In genomic region chr14:51219473-51220448, GRCh38 we compare ENCODE assay signal across 8 cellular contexts. TPM values are rescaled to one million over a fixed set of nuclear protein-coding genes. Genes with fewer than 3 reads are reported as not detected.
DNase-seq lines count a peak whose midpoint lies in the region; ATAC-seq and TF ChIP-seq lines count a peak whose summit lies in the region.

No MANE protein-coding gene starts in this region.

- no peak for ATAC-seq in stimulated activated effector memory CD8-positive, alpha-beta T cell treated with anti-CD3 and anti-CD28 coated beads, Interleukin-12 subunit alpha, Interleukin-12 subunit beta, amount 100 ng/mL, for 72 hours
- ATAC-seq in HG02885 (IDR thresholded peaks at IDR 0.05; ENCODE audit: poor library complexity, unreplicated experiment) = no peak
- ATAC-seq in HG02840 (IDR thresholded peaks at IDR 0.05; ENCODE audit: low FRiP score, unreplicated experiment) = no peak

- peak overlapping the region; percentile 51 for H3K27ac ChIP-seq in WERI-Rb-1

- peak overlapping the region; percentile 46 for H3K4me3 ChIP-seq in WERI-Rb-1 (ENCODE audit: low read depth, low read length)

- H3K36me3 Mint-ChIP-seq in Calu3 (ENCODE audit: insufficient read depth, unreplicated experiment) = no peaks in the 10 kb centered on the region
- H3K36me3 Mint-ChIP-seq in stimulated activated effector memory CD8-positive, alpha-beta T cell treated with anti-CD3 and anti-CD28 coated beads, Interleukin-12 subunit alpha, Interleukin-12 subunit beta, amount 100 ng/mL, for 72 hours = no peaks in the 10 kb centered on the region

- no peaks in the 10 kb centered on the region for H3K36me3 ChIP-seq in WERI-Rb-1

- DNase-seq in Calu3 (peak; percentile 9), LHCN-M2 (ENCODE audit: low read depth) (peak; percentile 47), WERI-Rb-1 (peak; percentile 33), kidney glomerular epithelial cell (lab: John Stamatoyannopoulos, UW) (peak; percentile 18), SK-N-DZ (ENCODE audit: low spot score) (no peak)
- DNase-seq in stimulated activated effector memory CD8-positive, alpha-beta T cell treated with anti-CD3 and anti-CD28 coated beads, Interleukin-12 subunit alpha, Interleukin-12 subunit beta, amount 100 ng/mL, for 72 hours (ENCODE audit: low spot score in 2 of 2) = no peak

- BruUV-seq in Calu3 (replicated peaks; lab: Mats Ljungman, UMichigan) = no TSS peak

- intact Hi-C loops in Calu3 (cut with micrococcal nuclease; ENCODE audit: unreplicated experiment) = loop anchor here (1.0 kb wide), 2 partner anchors 62 to 264 kb away; no protein-coding TSS in a partner anchor

- H3K27me3 ChIP-seq in WERI-Rb-1 (ENCODE audit: insufficient read depth, low read depth, severe bottlenecking) = no peaks in the 10 kb centered on the region

- H3K9me3 Mint-ChIP-seq in Calu3 (ENCODE audit: low read depth, unreplicated experiment) = peaks cover 3% of the 10 kb centered on the region
- no peaks in the 10 kb centered on the region for H3K9me3 Mint-ChIP-seq in stimulated activated effector memory CD8-positive, alpha-beta T cell treated with anti-CD3 and anti-CD28 coated beads, Interleukin-12 subunit alpha, Interleukin-12 subunit beta, amount 100 ng/mL, for 72 hours

- TF ChIP-seq CTCF in Calu3 (IDR thresholded peaks at IDR 0.05; ENCODE audit: unreplicated experiment) = no peak
- peak; percentile 17; the same call in 1 of the 2 replicates for TF ChIP-seq CTCF in WERI-Rb-1 (IDR thresholded peaks at IDR 0.05; ENCODE audit: low read depth, low read length)

- peaks cover 3% of the 10 kb centered on the region for H3K9me3 ChIP-seq in WERI-Rb-1 (ENCODE audit: severe bottlenecking)

- no peaks in the 10 kb centered on the region for H3K4me1 Mint-ChIP-seq in Calu3 (ENCODE audit: low read depth, unreplicated experiment)
- no peaks in the 10 kb centered on the region for H3K4me1 Mint-ChIP-seq in stimulated activated effector memory CD8-positive, alpha-beta T cell treated with anti-CD3 and anti-CD28 coated beads, Interleukin-12 subunit alpha, Interleukin-12 subunit beta, amount 100 ng/mL, for 72 hours

- no peak overlapping the region for H3K27ac Mint-ChIP-seq in Calu3 (ENCODE audit: unreplicated experiment)
- no peak overlapping the region for H3K27ac Mint-ChIP-seq in stimulated activated effector memory CD8-positive, alpha-beta T cell treated with anti-CD3 and anti-CD28 coated beads, Interleukin-12 subunit alpha, Interleukin-12 subunit beta, amount 100 ng/mL, for 72 hours

- CTCF ChIA-PET in Calu3 (lab: Charles Lee) = interaction anchor here (0.7 to 1.0 kb wide), 5 partner anchors 115 to 1410 kb away, joined by 3 to 6 read pairs (median 3); partner anchors contain the start of gene TRIM9

- H3K27me3 Mint-ChIP-seq in Calu3 (ENCODE audit: unreplicated experiment) = no peaks in the 10 kb centered on the region

- H3K4me3 Mint-ChIP-seq in Calu3 (ENCODE audit: low read depth, unreplicated experiment) = no peak overlapping the region
- no peak overlapping the region for H3K4me3 Mint-ChIP-seq in stimulated activated effector memory CD8-positive, alpha-beta T cell treated with anti-CD3 and anti-CD28 coated beads, Interleukin-12 subunit alpha, Interleukin-12 subunit beta, amount 100 ng/mL, for 72 hours

RNA-seq across cellular contexts. Expression of gene TMX1, which starts 20.3 kb away (rescaled TPM):
- total RNA-seq in Calu3 (2022) (53.8 and 56.3 TPM in 2 replicates), LHCN-M2 (2014; rRNA removed) (85.6 and 93.9 TPM in 2 replicates)
- polyA plus RNA-seq in LHCN-M2 (2012) = 17.4 TPM
- polyA plus RNA-seq in SK-N-DZ (2014; cell fraction: cytosol; rRNA removed) = 45.1 and 51.7 TPM in 2 replicates
- 17.5 and 30.8 TPM in 2 replicates for polyA plus RNA-seq in SK-N-DZ (2014; cell fraction: nucleus; rRNA removed)

Comparison
In these comparisons a context has a peak if more than half of its experiments do, and no peak if none do; other contexts are left out.
1. DNase-seq: peak in Calu3 (single experiment), LHCN-M2 (single experiment), WERI-Rb-1 (single experiment) and kidney glomerular epithelial cell (single experiment); none in stimulated activated effector memory CD8-positive, alpha-beta T cell treated with anti-CD3 and anti-CD28 coated beads, Interleukin-12 subunit alpha, Interleukin-12 subunit beta, amount 100 ng/mL, for 72 hours (0 of 2) and SK-N-DZ (single experiment).